ENCODE assay signal across 8 cellular contexts in the genomic region with DNA sequence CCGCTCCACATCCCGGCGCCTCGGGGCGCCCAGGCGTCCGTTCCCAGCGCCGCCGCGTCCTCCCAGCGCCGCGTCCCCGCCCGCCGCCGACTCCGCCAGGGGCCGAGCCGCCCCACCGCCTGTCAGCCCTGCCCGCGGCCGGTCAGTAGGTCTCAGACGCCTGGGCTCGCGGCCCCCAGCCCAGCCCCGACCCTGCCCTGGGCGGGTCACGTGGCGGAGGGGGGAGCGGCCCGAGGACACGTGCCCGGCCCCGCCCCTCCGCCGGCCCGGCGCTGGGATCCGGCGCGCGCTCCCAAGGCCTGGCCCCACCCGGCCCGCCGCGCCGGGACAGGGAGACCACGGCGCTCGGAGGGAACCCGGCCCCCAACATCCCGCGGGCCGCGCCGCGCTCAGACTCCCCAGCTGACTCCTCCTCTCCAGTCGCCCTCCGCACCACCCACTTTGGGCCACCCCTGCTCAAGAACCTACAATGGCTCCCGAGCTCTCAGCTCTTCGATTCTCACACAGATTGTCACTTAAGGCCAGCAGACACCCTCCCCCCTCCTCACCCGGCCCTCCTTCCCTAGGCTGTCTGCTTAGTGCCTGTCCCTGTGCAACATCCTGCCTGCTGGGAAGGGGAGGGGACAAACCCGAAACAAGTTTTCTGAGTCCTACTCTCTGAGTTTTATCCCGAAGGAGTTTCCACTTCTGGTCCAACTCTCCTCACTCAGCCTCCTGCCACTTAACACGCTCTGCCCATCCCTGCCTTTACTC. TPM values are rescaled to one million over a fixed set of nuclear protein-coding genes. Genes with fewer than 3 reads are reported as not detected.
DNase-seq lines count a peak whose midpoint lies in the region; ATAC-seq and TF ChIP-seq lines count a peak whose summit lies in the region.

A gene with protein sequence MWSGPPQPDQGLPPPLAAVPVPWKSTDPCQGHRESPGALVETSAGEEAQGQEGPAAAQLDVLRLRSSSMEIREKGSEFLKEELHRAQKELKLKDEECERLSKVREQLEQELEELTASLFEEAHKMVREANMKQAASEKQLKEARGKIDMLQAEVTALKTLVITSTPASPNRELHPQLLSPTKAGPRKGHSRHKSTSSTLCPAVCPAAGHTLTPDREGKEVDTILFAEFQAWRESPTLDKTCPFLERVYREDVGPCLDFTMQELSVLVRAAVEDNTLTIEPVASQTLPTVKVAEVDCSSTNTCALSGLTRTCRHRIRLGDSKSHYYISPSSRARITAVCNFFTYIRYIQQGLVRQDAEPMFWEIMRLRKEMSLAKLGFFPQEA (minus strand): TSS at position 210 of the 753 bp plus-strand sequence. CDS start 199 bp downstream, at position 11.

- POLR2A ChIA-PET in PC-9 (lab: Charles Lee; ENCODE audit: unreplicated experiment): no interaction called here

- 4 to 12% (median 4%) methylated on average over 22 to 68 of the region's 68 CpGs for WGBS in spleen, 5 donors

- ATAC-seq in HG02571 (IDR thresholded peaks at IDR 0.05; ENCODE audit: unreplicated experiment) (no peak), GM19035 (IDR thresholded peaks at IDR 0.05; ENCODE audit: unreplicated experiment) (no peak)

- no peak for TF ChIP-seq CTCF in PC-9 (conservative IDR thresholded peaks at IDR 0.05)
- no peak for TF ChIP-seq CTCF in choroid plexus epithelial cell (conservative IDR thresholded peaks at IDR 0.05; ENCODE audit: low read depth, low read length)
- TF ChIP-seq CTCF in kidney epithelial cell (IDR thresholded peaks at IDR 0.05; ENCODE audit: insufficient read depth, low read length, poor library complexity, severe bottlenecking): no peak
- no peak for TF ChIP-seq CTCF in spleen (IDR thresholded peaks at IDR 0.05 in 8 of 11, conservative IDR thresholded peaks at IDR 0.05 in 3 of 11)

- no peaks in the 10 kb centered on the region for H3K79me2 ChIP-seq in PC-9 (ENCODE audit: low read depth)

- no TSS peak for BruUV-seq in PC-9 (replicated peaks; lab: Mats Ljungman, UMichigan)

- H3K4me2 ChIP-seq in PC-9: peak within 1 kb of the TSS; percentile 92

- CTCF ChIA-PET in PC-9 (lab: Charles Lee): no interaction called here

- peaks cover 15% of the 10 kb centered on the region; the same call in 1 of the 2 replicates for H3F3A ChIP-seq in PC-9 (ENCODE audit: insufficient read depth, low read depth)

- H3K36me3 ChIP-seq in PC-9 (ENCODE audit: low read depth): no peaks in the 10 kb centered on the region
- no peaks in the 10 kb centered on the region for H3K36me3 ChIP-seq in kidney epithelial cell (ENCODE audit: control insufficient read depth, insufficient read depth, low read length)
- no peaks in the 10 kb centered on the region for H3K36me3 ChIP-seq in spleen

- H4K20me1 ChIP-seq in PC-9 (ENCODE audit: insufficient read depth): no peaks in the 10 kb centered on the region

- TF ChIP-seq POLR2A in spleen (IDR thresholded peaks at IDR 0.05): no peak

- H3K4me3 ChIP-seq in PC-9: peak within 1 kb of the TSS; percentile 61; the same call in 1 of the 2 replicates
- H3K4me3 ChIP-seq in choroid plexus epithelial cell (ENCODE audit: low read depth, low read length): peak within 1 kb of the TSS; percentile 54
- H3K4me3 ChIP-seq in kidney epithelial cell (ENCODE audit: low read depth, low read length): peak within 1 kb of the TSS; percentile 31
- H3K4me3 ChIP-seq in spleen: peak within 1 kb of the TSS; percentile 40 to 79 (median 52)

- H3K27me3 ChIP-seq in PC-9 (ENCODE audit: insufficient read depth, low read depth): peaks cover 24% of the 10 kb centered on the region
- H3K27me3 ChIP-seq in kidney epithelial cell (ENCODE audit: control insufficient read depth, insufficient read depth, low read length): peaks cover 37% of the 10 kb centered on the region
- peaks cover 0 to 51% (median 22%) of the 10 kb centered on the region in 7 donors for H3K27me3 ChIP-seq in spleen (replicated peaks in 1 of 7)

- intact Hi-C loops in PC-9 (cut with micrococcal nuclease; ENCODE audit: unreplicated experiment) (no loop called here), spleen (cut with DNase I; ENCODE audit: low total_unique reads) (no loop called here)

- H3K9me2 ChIP-seq in PC-9 (ENCODE audit: insufficient read depth): no peaks in the 10 kb centered on the region

- no peaks in the 10 kb centered on the region; the same call in 1 of the 2 replicates for H3K4me1 ChIP-seq in PC-9 (replicated peaks; ENCODE audit: insufficient read depth)
- H3K4me1 ChIP-seq in spleen: peaks cover 0 to 73% (median 48%) of the 10 kb centered on the region in 6 donors

- H3K27ac ChIP-seq in PC-9 (no peak within 1 kb of the TSS), spleen (peak within 1 kb of the TSS in 7 of 8 donors; percentile 67 to 82 (median 73))

- peak within 1 kb of the TSS; percentile 80 for H2AFZ ChIP-seq in PC-9

- DNase-seq in NCI-H1417 (lab: John Stamatoyannopoulos, UW) (peak in 2 of 3 experiments; percentile 28 to 48), NCI-H1417 treated with DMSO at 0.1 percent for 48 hours (lab: John Stamatoyannopoulos, UW) (no peak), PC-9 (peak in 1 of 2 experiments; percentile 52), choroid plexus epithelial cell (ENCODE audit: low read depth) (no peak), kidney epithelial cell (ENCODE audit: low read depth) (no peak), spleen (peak; percentile 84)

- H3K9me3 ChIP-seq in PC-9 (ENCODE audit: insufficient read depth, low read depth): no peaks in the 10 kb centered on the region
- no peaks in the 10 kb centered on the region for H3K9me3 ChIP-seq in spleen

RNA-seq across cellular contexts. Expression of the gene that starts here (rescaled TPM):
- total RNA-seq in PC-9 (2021) (4.4 and 10.4 TPM in 2 replicates), kidney epithelial cell (5.2 and 9.9 TPM in 2 replicates), spleen (10 to 100 TPM; 34.3 to 57.1 (median 39.5) TPM)
- 10 to 100 TPM in 2 of 3 donors, 1 to 10 TPM in 1; 6.5 to 17.6 (median 14.1) TPM for polyA plus RNA-seq in spleen

Comparison
In these comparisons a context has a peak if more than half of its experiments do, and no peak if none do; other contexts are left out.
1. DNase-seq: peak in NCI-H1417 (2 of 3) and spleen (single experiment); none in NCI-H1417 treated with DMSO at 0.1 percent for 48 hours (single experiment), choroid plexus epithelial cell (single experiment) and kidney epithelial cell (single experiment).
2. Peak in every context shown above with its lines, with median percentiles within 50 percentile points of each other: H3K4me3 ChIP-seq.